Comparison of ENCODE assay signal across 27 cellular contexts in genomic region chr9:11874414-11874813, GRCh38.
"Had no signal": no experiment of that assay in that cellular context is flagged by ENCODE, and none has a peak within 500 bp of the region (broad histone marks: within the 10 kb centered on the region; RNA-seq: fewer than 3 reads in every experiment).

No MANE protein-coding gene starts in this region.

- H3K4me1 ChIP-seq: ascending aorta, body of pancreas had no signal

- H3K9me3 Mint-ChIP-seq: activated B cell treated with CpG ODN at 0.5 μM for 24 hours had no signal

- H3K27me3 ChIP-seq: ascending aorta, body of pancreas, MG63 had no signal

- H3K27ac ChIP-seq: ascending aorta, body of pancreas, coronary artery, PC-9 had no signal

- H3K27ac Mint-ChIP-seq: activated B cell treated with CpG ODN at 0.5 μM for 24 hours; activated CD4-positive, alpha-beta T cell treated with anti-CD3 and anti-CD28 coated beads, Interleukin-2, amount 10 ng/mL, durations not matched to agents 24 days and 14 days; activated CD8-positive, alpha-beta memory T cell treated with anti-CD3 and anti-CD28 coated beads, Interleukin-2, amount 10 ng/mL, durations not matched to agents 7 days and 5 days; activated naive CD4-positive, alpha-beta T cell treated with anti-CD3 and anti-CD28 coated beads, Interleukin-2, amount 50 U/mL, for 72 hours; activated naive CD8-positive, alpha-beta T cell treated with anti-CD3 and anti-CD28 coated beads, Interleukin-2, amount 50 U/mL, for 24 hours; activated T-cell treated with anti-CD3 and anti-CD28 coated beads, Interleukin-2, amount 50 U/mL, for 24 hours; activated T-helper 1 cell treated with anti-CD3 and anti-CD28 coated beads, Interleukin-12 subunit alpha, Interleukin-12 subunit beta, Interleukin-2, Interleukin-4 antibody, amounts not matched to agents 30 ng/mL and 10 ng/mL and 1 ng/mL, durations not matched to agents 14 hours and 24 hours and 36 hours; T-helper 1 cell treated with Interleukin-12 subunit alpha and Interleukin-12 subunit beta and Interleukin-4 antibody, amounts not matched to agents 30 μg/mL and 1 μg/mL, for 36 hours had no signal

- H3K9me3 ChIP-seq: ascending aorta, body of pancreas, MG63 had no signal

- H3K4me3 Mint-ChIP-seq: activated B cell treated with CpG ODN at 0.5 μM for 24 hours; activated CD4-positive, alpha-beta T cell treated with anti-CD3 and anti-CD28 coated beads, Interleukin-2, amount 10 ng/mL, durations not matched to agents 24 days and 14 days; activated CD8-positive, alpha-beta memory T cell treated with anti-CD3 and anti-CD28 coated beads, Interleukin-2, amount 10 ng/mL, durations not matched to agents 7 days and 5 days; activated naive CD8-positive, alpha-beta T cell treated with anti-CD3 and anti-CD28 coated beads, Interleukin-2, amount 50 U/mL, for 24 hours; activated T-cell treated with anti-CD3 and anti-CD28 coated beads, Interleukin-2, amount 50 U/mL, for 24 hours; activated T-helper 1 cell treated with anti-CD3 and anti-CD28 coated beads, Interleukin-12 subunit alpha, Interleukin-12 subunit beta, Interleukin-2, Interleukin-4 antibody, amounts not matched to agents 30 ng/mL and 10 ng/mL and 1 ng/mL, durations not matched to agents 14 hours and 24 hours and 36 hours; T-helper 1 cell treated with Interleukin-12 subunit alpha and Interleukin-12 subunit beta and Interleukin-4 antibody, amounts not matched to agents 30 μg/mL and 1 μg/mL, for 36 hours had no signal

- DNase-seq: activated B cell treated with CpG ODN at 0.5 μM for 24 hours; activated CD4-positive, alpha-beta T cell treated with anti-CD3 and anti-CD28 coated beads for 1 hour; activated CD4-positive, alpha-beta T cell treated with anti-CD3 and anti-CD28 coated beads, Interleukin-2, amount 10 ng/mL, durations not matched to agents 24 days and 14 days; activated CD4-positive, alpha-beta T cell treated with anti-CD3 and anti-CD28 coated beads, Interleukin-2, amount 50 U/mL, for 48 hours; activated CD8-positive, alpha-beta memory T cell treated with anti-CD3 and anti-CD28 coated beads, Interleukin-2, amount 10 ng/mL, durations not matched to agents 7 days and 5 days; activated effector memory CD4-positive, alpha-beta T cell treated with anti-CD3 and anti-CD28 coated beads, Interleukin-2, amount 50 U/mL, for 16 hours; activated naive CD4-positive, alpha-beta T cell treated with Interleukin-2 at 50 U/mL for 16 hours; activated naive CD8-positive, alpha-beta T cell treated with anti-CD3 and anti-CD28 coated beads, Interleukin-2, amount 50 U/mL, for 24 hours; activated T-cell treated with anti-CD3 and anti-CD28 coated beads, Interleukin-2, amount 50 U/mL, for 24 hours; amniotic stem cell; body of pancreas; central memory CD4-positive, alpha-beta T cell; MG63; MV-4-11; NCI-H1092 treated with DMSO at 0.1 percent for 48 hours; NCI-H1436 treated with DMSO at 0.1 percent for 48 hours; NCI-H1930; NCI-H524 treated with DMSO at 0.1 percent for 48 hours; PC-9; SHP77 treated with DMSO at 0.1 percent for 48 hours; T-helper 9 cell had no signal

- H3K4me3 ChIP-seq: ascending aorta, body of pancreas, coronary artery, MG63, PC-9 had no signal

- H3K27me3 Mint-ChIP-seq: activated B cell treated with CpG ODN at 0.5 μM for 24 hours; activated CD4-positive, alpha-beta T cell treated with anti-CD3 and anti-CD28 coated beads, Interleukin-2, amount 10 ng/mL, durations not matched to agents 24 days and 14 days; activated CD8-positive, alpha-beta memory T cell treated with anti-CD3 and anti-CD28 coated beads, Interleukin-2, amount 10 ng/mL, durations not matched to agents 7 days and 5 days; activated naive CD8-positive, alpha-beta T cell treated with anti-CD3 and anti-CD28 coated beads, Interleukin-2, amount 50 U/mL, for 24 hours; activated T-cell treated with anti-CD3 and anti-CD28 coated beads, Interleukin-2, amount 50 U/mL, for 24 hours had no signal

- H3K36me3 ChIP-seq: ascending aorta, MG63 had no signal

- FAIRE-seq: bronchial epithelial cell had no signal

- H3K36me3 Mint-ChIP-seq: activated CD8-positive, alpha-beta memory T cell treated with anti-CD3 and anti-CD28 coated beads, Interleukin-2, amount 10 ng/mL, durations not matched to agents 7 days and 5 days had no signal

- ATAC-seq: activated CD8-positive, alpha-beta memory T cell treated with anti-CD3 and anti-CD28 coated beads, Interleukin-2, amount 10 ng/mL, durations not matched to agents 7 days and 5 days; activated naive CD4-positive, alpha-beta T cell treated with anti-CD3 and anti-CD28 coated beads, Interleukin-2, amount 50 U/mL, for 72 hours; activated naive CD8-positive, alpha-beta T cell treated with anti-CD3 and anti-CD28 coated beads, Interleukin-2, amount 50 U/mL, for 24 hours; body of pancreas had no signal

- H3K4me1 Mint-ChIP-seq: activated B cell treated with CpG ODN at 0.5 μM for 24 hours; activated CD4-positive, alpha-beta T cell treated with anti-CD3 and anti-CD28 coated beads, Interleukin-2, amount 10 ng/mL, durations not matched to agents 24 days and 14 days; activated CD8-positive, alpha-beta memory T cell treated with anti-CD3 and anti-CD28 coated beads, Interleukin-2, amount 10 ng/mL, durations not matched to agents 7 days and 5 days; activated naive CD8-positive, alpha-beta T cell treated with anti-CD3 and anti-CD28 coated beads, Interleukin-2, amount 50 U/mL, for 24 hours had no signal
